In genomic region chr18:59613903-59614302, GRCh38 we compare ENCODE assay signal across 34 cellular contexts.
"Had no signal": no experiment of that assay in that cellular context is flagged by ENCODE, and none has a peak within 500 bp of the region (broad histone marks: within the 10 kb centered on the region; RNA-seq: fewer than 3 reads in every experiment).

No MANE protein-coding gene starts in this region.

- H3K4me3 ChIP-seq: MG63 had no signal

- H3K4me2 ChIP-seq: KMS-11 had no signal

- DNase-seq: Karpas-422, Kasumi-1, MG63, MM.1S, MV-4-11, NCI-H1048, NCI-H1092, NCI-H1092 treated with DMSO at 0.1 percent for 48 hours, NCI-H1105, NCI-H1105 treated with DMSO at 0.1 percent for 48 hours, NCI-H1417, NCI-H1417 treated with DMSO at 0.1 percent for 48 hours, NCI-H1436, NCI-H1436 treated with DMSO at 0.1 percent for 48 hours, NCI-H146, NCI-H1694, NCI-H1694 treated with DMSO at 0.1 percent for 48 hours, NCI-H187, NCI-H187 treated with DMSO at 0.1 percent for 48 hours, NCI-H1930, NCI-H2029, NCI-H2029 treated with DMSO at 0.1 percent for 48 hours, NCI-H2081, NCI-H2081 treated with DMSO at 0.1 percent for 48 hours, NCI-H2107, NCI-H2171, NCI-H2171 treated with DMSO at 0.1 percent for 48 hours, NCI-H2227 treated with DMSO at 0.1 percent for 48 hours, NCI-H226, NCI-H345, NCI-H446, NCI-H446 treated with DMSO at 0.1 percent for 48 hours, NCI-H510A had no signal

- H3K27ac ChIP-seq: KMS-11 had no signal

- H3K9me3 ChIP-seq: MG63 had no signal

- H3K27me3 ChIP-seq: MG63 had no signal

- H3K9ac ChIP-seq: KMS-11 had no signal
